8 cellular contexts compared by ENCODE assay signal in genomic region chr1:27522148-27522859, GRCh38. TPM values are rescaled to one million over a fixed set of nuclear protein-coding genes. Genes with fewer than 3 reads are reported as not detected.
A peak's percentile ranks its signal among the peaks of the same experiment; 100 is the strongest.
DNase-seq lines count a peak whose midpoint lies in the region; ATAC-seq and TF ChIP-seq lines count a peak whose summit lies in the region.

No MANE protein-coding gene starts in this region.

- H3K4me1 ChIP-seq in psoas muscle = peaks cover 74% of the 10 kb centered on the region

- peak; percentile 24 to 41 (median 30) for ATAC-seq in psoas muscle
- ATAC-seq in HG02870 (IDR thresholded peaks at IDR 0.05; ENCODE audit: unreplicated experiment) = no peak
- no peak for ATAC-seq in GM18868 (IDR thresholded peaks at IDR 0.05; ENCODE audit: unreplicated experiment)

- no peaks in the 10 kb centered on the region for H3K9me3 ChIP-seq in psoas muscle

- intact Hi-C loops in dorsolateral prefrontal cortex (cut with DNase I) = loop anchor here in 1 of 2 donors (2.0 to 10.0 kb wide), 3 partner anchors 30 to 98 kb away; partner anchors contain the start of gene AHDC1
- intact Hi-C loops in psoas muscle (cut with DNase I) = no loop called here

- H3K27ac ChIP-seq in dorsolateral prefrontal cortex (peak overlapping the region in 58 of 59 donors; percentile 51 to 97 (median 89)), psoas muscle (peak overlapping the region; percentile 53)

- peak overlapping the region in 56 of 59 donors; percentile 6 to 59 (median 42) for H3K4me3 ChIP-seq in dorsolateral prefrontal cortex
- H3K4me3 ChIP-seq in psoas muscle = peak overlapping the region; percentile 44

- no peaks in the 10 kb centered on the region for H3K36me3 ChIP-seq in psoas muscle (ENCODE audit: insufficient read depth in 1 of 2, low read depth in 1 of 2)

- DNase-seq in NCI-H1694 (lab: John Stamatoyannopoulos, UW) (peak; percentile 66), dorsolateral prefrontal cortex (peak in 8 of 10 donors; percentile 60 to 85 (median 74)), psoas muscle (peak in 1 of 2 donors; percentile 63), HT-29 (ENCODE audit: low spot score) (no peak), globus pallidus (ENCODE audit: low spot score) (no peak)
- DNase-seq in activated CD4-positive, alpha-beta T cell treated with anti-CD3 and anti-CD28 coated beads, Interleukin-2, amount 50 U/mL, for 1 hour = peak; percentile 76

- no peaks in the 10 kb centered on the region for H3K27me3 ChIP-seq in dorsolateral prefrontal cortex
- H3K27me3 ChIP-seq in psoas muscle (ENCODE audit: insufficient read depth in 3 of 3, low read length in 2 of 3) = no peaks in the 10 kb centered on the region

- 23 to 50% (median 27%) methylated on average over 20 of the region's 20 CpGs for WGBS in psoas muscle, 3 donors

- TF ChIP-seq CTCF in dorsolateral prefrontal cortex (IDR thresholded peaks at IDR 0.05 in 54 of 56, conservative IDR thresholded peaks at IDR 0.05 in 2 of 56; ENCODE audit: low read depth in 1 of 56, partially characterized antibody in 56 of 56) (no peak), psoas muscle (IDR thresholded peaks at IDR 0.05) (no peak)

RNA-seq across cellular contexts. Expression of gene WASF2, which starts 32.3 kb away (rescaled TPM):
- total RNA-seq in dorsolateral prefrontal cortex (100 to 1,000 TPM in 6 of 120 experiments, 10 to 100 TPM in 114; 36.2 to 128 (median 63.6) TPM), psoas muscle (10 to 100 TPM; 29.4 to 40.6 (median 35.9) TPM)
- 10 to 100 TPM in 2 of 3 donors, 1 to 10 TPM in 1; 7.9 to 14.2 (median 11.3) TPM for polyA plus RNA-seq in psoas muscle
- total RNA-seq in HT-29 (2014; rRNA removed; shearing (Covaris generic)) = 21.5 and 23.9 TPM in 2 replicates

Comparison
In these comparisons a context has a peak if more than half of its experiments do, and no peak if none do; other contexts are left out.
1. DNase-seq: peak in NCI-H1694 (single experiment), activated CD4-positive, alpha-beta T cell treated with anti-CD3 and anti-CD28 coated beads, Interleukin-2, amount 50 U/mL, for 1 hour (single experiment) and dorsolateral prefrontal cortex (8 of 10); none in HT-29 (single experiment) and globus pallidus (single experiment).
2. ATAC-seq: peak in psoas muscle (4 of 4); none in HG02870 (single experiment) and GM18868 (single experiment).